Comparison of ENCODE assay signal across 13 cellular contexts in genomic region chr22:37641251-37641949, GRCh38. TPM values are rescaled to one million over a fixed set of nuclear protein-coding genes. Genes with fewer than 3 reads are reported as not detected.
DNase-seq lines count a peak whose midpoint lies in the region; ATAC-seq, FAIRE-seq and TF ChIP-seq lines count a peak whose summit lies in the region.
"Had no signal": no experiment of that assay in that cellular context is flagged by ENCODE, and none has a peak within 500 bp of the region (broad histone marks: within the 10 kb centered on the region; RNA-seq: fewer than 3 reads in every experiment).

No MANE protein-coding gene starts in this region.

- H3K4me3 Mint-ChIP-seq in activated T-cell treated with anti-CD3 and anti-CD28 coated beads, Interleukin-2, amount 50 U/mL, for 72 hours, result peak overlapping the region; percentile 87 to 95
- H3K4me3 Mint-ChIP-seq in activated CD8-positive, alpha-beta T cell treated with anti-CD3 and anti-CD28 coated beads for 36 hours, result peak overlapping the region; percentile 95
- peak overlapping the region; percentile 98 for H3K4me3 Mint-ChIP-seq in stimulated activated naive CD8-positive, alpha-beta T cell treated with anti-CD3 and anti-CD28 coated beads, Interleukin-15, amount 100 ng/mL, for 72 hours

- no peak for DNase-seq in activated T-cell treated with anti-CD3 and anti-CD28 coated beads, Interleukin-2, amount 50 U/mL, for 72 hours
- DNase-seq in activated T-cell treated with anti-CD3 and anti-CD28 coated beads for 4 hours (no peak), HepG2 (ENCODE audit: low spot score) (no peak), testis (no peak), NCI-H1694 (lab: John Stamatoyannopoulos, UW) (no peak), WERI-Rb-1 (no peak)
- no peak for DNase-seq in activated CD8-positive, alpha-beta T cell treated with anti-CD3 and anti-CD28 coated beads for 36 hours
- no peak for DNase-seq in stimulated activated naive CD8-positive, alpha-beta T cell treated with anti-CD3 and anti-CD28 coated beads, Interleukin-15, amount 100 ng/mL, for 72 hours
- DNase-seq: amygdala; GDM1; GM23248; KBM-7; stimulated activated naive CD4-positive, alpha-beta T cell treated with Interleukin-2 at 50 U/mL for 16 hours had no signal

- H3K4me1 ChIP-seq in HepG2 (ENCODE audit: insufficient read depth, low read length), result peaks cover 60% of the 10 kb centered on the region
- peaks cover 26% of the 10 kb centered on the region for H3K4me1 ChIP-seq in testis

- peak overlapping the region; percentile 90 for H3K4me2 ChIP-seq in HepG2 (ENCODE audit: low read depth, low read length)

- H3K4me3 ChIP-seq in HepG2 (replicated peaks in 1 of 3; ENCODE audit: insufficient read depth in 1 of 3, low read depth in 2 of 3, low read length in 3 of 3) (peak overlapping the region in 1 of 3 experiments; percentile 86; a peak in 1 of 6 replicates), testis (no peak overlapping the region), WERI-Rb-1 (ENCODE audit: low read depth, low read length) (no peak overlapping the region)
- H3K4me3 ChIP-seq: GM23248 had no signal

- no peak overlapping the region for H2AFZ ChIP-seq in HepG2 (ENCODE audit: low read length)
- H2AFZ ChIP-seq: GM23248 had no signal

- POLR2A ChIA-PET in activated CD8-positive, alpha-beta T cell treated with anti-CD3 and anti-CD28 coated beads for 36 hours (lab: Charles Lee), result interaction anchor here (0.8 to 8.4 kb wide), 14 partner anchors 9 to 56 kb away, joined by 3 to 51 read pairs (median 4); partner anchors contain the start of genes NOL12 and PDXP
- POLR2A ChIA-PET in HepG2 (lab: Yijun Ruan, JAX), result interaction anchor here (1.0 to 15.8 kb wide), 4 partner anchors 8 to 92 kb away, joined by 3 to 242 read pairs (median 12); partner anchors contain the start of genes GGA1 and PDXP

- no peaks in the 10 kb centered on the region for H3K9me3 ChIP-seq in HepG2 (ENCODE audit: low read length)
- no peaks in the 10 kb centered on the region for H3K9me3 ChIP-seq in testis
- no peaks in the 10 kb centered on the region for H3K9me3 ChIP-seq in WERI-Rb-1 (ENCODE audit: severe bottlenecking)

- no peaks in the 10 kb centered on the region for H3K9me3 Mint-ChIP-seq in activated T-cell treated with anti-CD3 and anti-CD28 coated beads, Interleukin-2, amount 50 U/mL, for 72 hours
- H3K9me3 Mint-ChIP-seq in activated CD8-positive, alpha-beta T cell treated with anti-CD3 and anti-CD28 coated beads for 36 hours, result no peaks in the 10 kb centered on the region
- no peaks in the 10 kb centered on the region for H3K9me3 Mint-ChIP-seq in stimulated activated naive CD8-positive, alpha-beta T cell treated with anti-CD3 and anti-CD28 coated beads, Interleukin-15, amount 100 ng/mL, for 72 hours

- peak overlapping the region; percentile 66; the same call in 1 of the 2 replicates for H3K9ac ChIP-seq in HepG2 (ENCODE audit: insufficient read depth, low read depth, low read length)
- H3K9ac ChIP-seq: GM23248 had no signal

- H3K36me3 ChIP-seq in HepG2 (replicated peaks in 1 of 2; ENCODE audit: control insufficient read depth in 1 of 2, insufficient read depth in 2 of 2, low read length in 2 of 2) (peaks cover 10 to 21% of the 10 kb centered on the region in 2 experiments; a peak in 4 of 5 replicates), testis (ENCODE audit: low read depth, missing control alignments) (no peaks in the 10 kb centered on the region), WERI-Rb-1 (peaks cover 9% of the 10 kb centered on the region)

- peaks cover 10% of the 10 kb centered on the region for H3K79me2 ChIP-seq in HepG2 (ENCODE audit: insufficient read depth, low read length)

- H3K27ac Mint-ChIP-seq in activated T-cell treated with anti-CD3 and anti-CD28 coated beads, Interleukin-2, amount 50 U/mL, for 72 hours, result peak overlapping the region; percentile 33
- peak overlapping the region; percentile 46 for H3K27ac Mint-ChIP-seq in activated CD8-positive, alpha-beta T cell treated with anti-CD3 and anti-CD28 coated beads for 36 hours
- peak overlapping the region in 1 of 2 donors; percentile 2 for H3K27ac Mint-ChIP-seq in stimulated activated naive CD8-positive, alpha-beta T cell treated with anti-CD3 and anti-CD28 coated beads, Interleukin-15, amount 100 ng/mL, for 72 hours

- no peak for FAIRE-seq in HepG2 (lab: Jason Lieb, UNC)

- in situ Hi-C loops in HepG2 (cut with HindIII; ENCODE audit: extremely low pct_ligation_motif_present, low pct_unique_long_range_greater_than_20kb), result no loop called here

- H3K27me3 Mint-ChIP-seq in activated T-cell treated with anti-CD3 and anti-CD28 coated beads, Interleukin-2, amount 50 U/mL, for 72 hours (ENCODE audit: low read depth), result no peaks in the 10 kb centered on the region
- H3K27me3 Mint-ChIP-seq in activated CD8-positive, alpha-beta T cell treated with anti-CD3 and anti-CD28 coated beads for 36 hours, result no peaks in the 10 kb centered on the region
- no peaks in the 10 kb centered on the region for H3K27me3 Mint-ChIP-seq in stimulated activated naive CD8-positive, alpha-beta T cell treated with anti-CD3 and anti-CD28 coated beads, Interleukin-15, amount 100 ng/mL, for 72 hours

- no TSS peak for BruUV-seq in HepG2 (replicated peaks; lab: Mats Ljungman, UMichigan)

- TF ChIP-seq CTCF in activated CD8-positive, alpha-beta T cell treated with anti-CD3 and anti-CD28 coated beads for 36 hours (IDR thresholded peaks at IDR 0.05), result no peak
- TF ChIP-seq CTCF in HepG2 (CRISPR knock-in tag; IDR thresholded peaks at IDR 0.05) (no peak), testis (IDR thresholded peaks at IDR 0.05) (no peak), WERI-Rb-1 (IDR thresholded peaks at IDR 0.05; ENCODE audit: low read depth, low read length) (no peak)

- 0 out of 2 replicates have a peak, but pooled peaks cover 4% of the 10 kb centered on the region for H4K20me1 ChIP-seq in HepG2 (ENCODE audit: insufficient read depth, low read length)

- peaks cover 46% of the 10 kb centered on the region for H3K4me1 Mint-ChIP-seq in activated T-cell treated with anti-CD3 and anti-CD28 coated beads, Interleukin-2, amount 50 U/mL, for 72 hours (ENCODE audit: low read depth)
- H3K4me1 Mint-ChIP-seq in activated CD8-positive, alpha-beta T cell treated with anti-CD3 and anti-CD28 coated beads for 36 hours (ENCODE audit: low read depth), result peaks cover 52% of the 10 kb centered on the region
- H3K4me1 Mint-ChIP-seq in stimulated activated naive CD8-positive, alpha-beta T cell treated with anti-CD3 and anti-CD28 coated beads, Interleukin-15, amount 100 ng/mL, for 72 hours, result peaks cover 77% of the 10 kb centered on the region

- no peak for TF ChIP-seq RAD21 in HepG2 (CRISPR knock-in tag; IDR thresholded peaks at IDR 0.05)

- TF ChIP-seq EP300 in HepG2 (IDR thresholded peaks at IDR 0.05; ENCODE audit: low read depth in 2 of 2, low read length in 2 of 2) (no peak), HepG2 (CRISPR knock-in tag; IDR thresholded peaks at IDR 0.05; ENCODE audit: borderline replicate concordance) (no peak)

- 87% methylated on average over 11 of the region's 13 CpGs for WGBS in HepG2 (ENCODE audit: low lambda C conversion rate)
- 87 to 89% methylated on average over 12 to 13 of the region's 13 CpGs for WGBS in testis, 2 donors

- intact Hi-C loops in activated CD8-positive, alpha-beta T cell treated with anti-CD3 and anti-CD28 coated beads for 36 hours (cut with micrococcal nuclease), result no loop called here
- intact Hi-C loops in HepG2 (cut with micrococcal nuclease; ENCODE audit: unreplicated experiment), result no loop called here
- intact Hi-C loops in testis (cut with DNase I; ENCODE audit: low total_unique reads), result no loop called here

- H3K27me3 ChIP-seq in HepG2 (ENCODE audit: control insufficient read depth in 1 of 2, insufficient read depth in 2 of 2, low read length in 2 of 2) (no peaks in the 10 kb centered on the region), testis (no peaks in the 10 kb centered on the region), WERI-Rb-1 (ENCODE audit: insufficient read depth, low read depth, severe bottlenecking) (no peaks in the 10 kb centered on the region)

- peaks cover 5 to 14% of the 10 kb centered on the region in 2 donors for H3K36me3 Mint-ChIP-seq in activated T-cell treated with anti-CD3 and anti-CD28 coated beads, Interleukin-2, amount 50 U/mL, for 72 hours (ENCODE audit: insufficient read depth in 2 of 2)
- H3K36me3 Mint-ChIP-seq in activated CD8-positive, alpha-beta T cell treated with anti-CD3 and anti-CD28 coated beads for 36 hours (ENCODE audit: low read depth), result peaks cover 41% of the 10 kb centered on the region

- TF ChIP-seq POLR2A in HepG2 (IDR thresholded peaks at IDR 0.05; ENCODE audit: insufficient read depth in 1 of 2, low read depth in 2 of 2, low read length in 2 of 2) (no peak), testis (IDR thresholded peaks at IDR 0.05) (no peak)

- no peak for ATAC-seq in activated T-cell treated with anti-CD3 and anti-CD28 coated beads, Interleukin-2, amount 50 U/mL, for 72 hours (replicated peaks in 1 of 2)
- no peak for ATAC-seq in activated CD8-positive, alpha-beta T cell treated with anti-CD3 and anti-CD28 coated beads for 36 hours
- no peak for ATAC-seq in HepG2
- ATAC-seq in stimulated activated naive CD8-positive, alpha-beta T cell treated with anti-CD3 and anti-CD28 coated beads, Interleukin-15, amount 100 ng/mL, for 72 hours, result no peak

- H3K27ac ChIP-seq in HepG2 (ENCODE audit: extremely low read length, insufficient read depth, low read length) (peak overlapping the region; percentile 52), testis (no peak overlapping the region), WERI-Rb-1 (no peak overlapping the region)
- H3K27ac ChIP-seq: GM23248 had no signal

- CTCF ChIA-PET in activated CD8-positive, alpha-beta T cell treated with anti-CD3 and anti-CD28 coated beads for 36 hours (lab: Charles Lee), result interaction anchor here (1.7 to 68.1 kb wide), 4 partner anchors 15 to 80 kb away, joined by 3 to 1770 read pairs (median 895); partner anchors contain the start of genes GGA1, LGALS1, NOL12 and PDXP
- CTCF ChIA-PET in HepG2 (lab: Yijun Ruan, JAX; ENCODE audit: low intra/inter-chr PET ratio, low total read pairs), result no interaction called here

RNA-seq across cellular contexts. Expression of gene SH3BP1, which starts 1.9 kb away (rescaled TPM):
- total RNA-seq in activated T-cell treated with anti-CD3 and anti-CD28 coated beads, Interleukin-2, amount 50 U/mL, for 72 hours, result 100 to 1,000 TPM in 1 of 2 donors, 10 to 100 TPM in 1; 99.0 to 103 TPM
- total RNA-seq in activated CD8-positive, alpha-beta T cell treated with anti-CD3 and anti-CD28 coated beads for 36 hours, result 100 to 1,000 TPM; 122 to 128 TPM
- total RNA-seq in HepG2 (2016; rRNA removed; fragmentation: Illumina TruSeq; extraction: Trizol) (8.4 and 9.4 TPM in 2 replicates), testis (10 to 100 TPM; 15.7 to 23.6 TPM)
- total RNA-seq in HepG2 (2016; cell fraction: cytosol; rRNA removed; fragmentation: Illumina TruSeq; extraction: Trizol; ENCODE audit: low read depth), result 5.6 and 6.0 TPM in 2 replicates
- 6.3 and 8.5 TPM in 2 replicates for total RNA-seq in HepG2 (2016; cell fraction: insoluble cytoplasmic fraction; rRNA removed; fragmentation: Illumina TruSeq; extraction: Trizol)
- total RNA-seq in HepG2 (2016; cell fraction: membrane; rRNA removed; fragmentation: Illumina TruSeq; extraction: Trizol), result 9.2 and 11.0 TPM in 2 replicates
- total RNA-seq in HepG2 (2016; cell fraction: nucleus; rRNA removed; fragmentation: Illumina TruSeq; extraction: Trizol), result 6.6 and 9.5 TPM in 2 replicates
- polyA plus RNA-seq in HepG2 (2011; rRNA removed) (15.7 and 18.5 TPM in 2 replicates), testis (ENCODE audit: insufficient read depth, low read depth, low replicate concordance) (11.9 TPM)
- polyA plus RNA-seq in HepG2 (2011; cell fraction: cytosol; rRNA removed), result 7.3 and 12.2 TPM in 2 replicates
- 56.4 and 86.5 TPM in 2 replicates for polyA plus RNA-seq in HepG2 (2011; cell fraction: nucleus; rRNA removed)
- polyA plus RNA-seq in HepG2 (2012), result 23.6 and 27.1 TPM in 2 replicates
- 7.5 and 7.7 TPM in 2 replicates for polyA plus RNA-seq in HepG2 (2016; cell fraction: cytosol; fragmentation: Illumina TruSeq; extraction: Trizol; ENCODE audit: low read depth)
- 11.5 and 13.3 TPM in 2 replicates for polyA plus RNA-seq in HepG2 (2016; cell fraction: insoluble cytoplasmic fraction; fragmentation: Illumina TruSeq; extraction: Trizol; ENCODE audit: low read depth)
- polyA plus RNA-seq in HepG2 (2016; cell fraction: membrane; fragmentation: Illumina TruSeq; extraction: Trizol; ENCODE audit: low read depth), result 12.3 and 13.5 TPM in 2 replicates
- polyA plus RNA-seq in HepG2 (2016; cell fraction: nucleus; fragmentation: Illumina TruSeq; extraction: Trizol; ENCODE audit: insufficient read depth, low read depth), result 17.9 and 27.8 TPM in 2 replicates
- 1.6 and 9.8 TPM in 2 replicates for polyA minus RNA-seq in HepG2 (2011; rRNA and poly(A)+ RNA removed; ENCODE audit: low replicate concordance)
- polyA minus RNA-seq in HepG2 (2011; cell fraction: cytosol; rRNA and poly(A)+ RNA removed), result 6.4 and 9.8 TPM in 2 replicates
- 7.9 and 15.4 TPM in 2 replicates for polyA minus RNA-seq in HepG2 (2011; cell fraction: nucleus; rRNA and poly(A)+ RNA removed)

RNA-seq across cellular contexts. Expression of gene PDXP, which starts 17.1 kb away (rescaled TPM):
- 10 to 100 TPM; 14.8 to 17.2 TPM for total RNA-seq in activated T-cell treated with anti-CD3 and anti-CD28 coated beads, Interleukin-2, amount 50 U/mL, for 72 hours
- 10 to 100 TPM; 51.3 to 51.5 TPM for total RNA-seq in activated CD8-positive, alpha-beta T cell treated with anti-CD3 and anti-CD28 coated beads for 36 hours
- 46.1 and 58.2 TPM in 2 replicates for total RNA-seq in HepG2 (2016; rRNA removed; fragmentation: Illumina TruSeq; extraction: Trizol)
- total RNA-seq in HepG2 (2016; cell fraction: cytosol; rRNA removed; fragmentation: Illumina TruSeq; extraction: Trizol; ENCODE audit: low read depth), result 62.9 and 64.6 TPM in 2 replicates
- 45.3 and 56.4 TPM in 2 replicates for total RNA-seq in HepG2 (2016; cell fraction: insoluble cytoplasmic fraction; rRNA removed; fragmentation: Illumina TruSeq; extraction: Trizol)
- 118 and 121 TPM in 2 replicates for total RNA-seq in HepG2 (2016; cell fraction: membrane; rRNA removed; fragmentation: Illumina TruSeq; extraction: Trizol)
- 25.4 and 29.3 TPM in 2 replicates for total RNA-seq in HepG2 (2016; cell fraction: nucleus; rRNA removed; fragmentation: Illumina TruSeq; extraction: Trizol)
- 70.6 and 85.3 TPM in 2 replicates for polyA plus RNA-seq in HepG2 (2011; rRNA removed)
- polyA plus RNA-seq in HepG2 (2011; cell fraction: cytosol; rRNA removed), result 84.8 and 95.4 TPM in 2 replicates
- polyA plus RNA-seq in HepG2 (2011; cell fraction: nucleus; rRNA removed), result 35.1 and 40.0 TPM in 2 replicates
- polyA plus RNA-seq in HepG2 (2012), result 56.1 and 70.1 TPM in 2 replicates
- 91.9 and 92.3 TPM in 2 replicates for polyA plus RNA-seq in HepG2 (2016; cell fraction: cytosol; fragmentation: Illumina TruSeq; extraction: Trizol; ENCODE audit: low read depth)
- polyA plus RNA-seq in HepG2 (2016; cell fraction: insoluble cytoplasmic fraction; fragmentation: Illumina TruSeq; extraction: Trizol; ENCODE audit: low read depth), result 62.2 and 67.0 TPM in 2 replicates
- 136 and 141 TPM in 2 replicates for polyA plus RNA-seq in HepG2 (2016; cell fraction: membrane; fragmentation: Illumina TruSeq; extraction: Trizol; ENCODE audit: low read depth)
- polyA plus RNA-seq in HepG2 (2016; cell fraction: nucleus; fragmentation: Illumina TruSeq; extraction: Trizol; ENCODE audit: insufficient read depth, low read depth), result 55.6 and 56.4 TPM in 2 replicates
- polyA minus RNA-seq in HepG2 (2011; rRNA and poly(A)+ RNA removed; ENCODE audit: low replicate concordance), result 51.1 and 129 TPM in 2 replicates
- polyA minus RNA-seq in HepG2 (2011; cell fraction: cytosol; rRNA and poly(A)+ RNA removed), result 45.3 and 51.1 TPM in 2 replicates
- polyA minus RNA-seq in HepG2 (2011; cell fraction: nucleus; rRNA and poly(A)+ RNA removed), result 11.2 and 19.6 TPM in 2 replicates
- 100 to 1,000 TPM in 1 of 2 donors, 10 to 100 TPM in 1; 95.7 to 117 TPM for total RNA-seq in testis
- 51.9 TPM for polyA plus RNA-seq in testis (ENCODE audit: insufficient read depth, low read depth, low replicate concordance)

RNA-seq across cellular contexts. Expression of gene GGA1, which starts 32.8 kb away (rescaled TPM):
- 10 to 100 TPM; 81.5 to 96.2 TPM for total RNA-seq in activated T-cell treated with anti-CD3 and anti-CD28 coated beads, Interleukin-2, amount 50 U/mL, for 72 hours
- 10 to 100 TPM; 59.7 to 62.8 TPM for total RNA-seq in activated CD8-positive, alpha-beta T cell treated with anti-CD3 and anti-CD28 coated beads for 36 hours
- total RNA-seq in HepG2 (2016; rRNA removed; fragmentation: Illumina TruSeq; extraction: Trizol), result 16.0 and 29.1 TPM in 2 replicates
- 16.1 and 18.1 TPM in 2 replicates for total RNA-seq in HepG2 (2016; cell fraction: cytosol; rRNA removed; fragmentation: Illumina TruSeq; extraction: Trizol; ENCODE audit: low read depth)
- 13.7 and 32.9 TPM in 2 replicates for total RNA-seq in HepG2 (2016; cell fraction: insoluble cytoplasmic fraction; rRNA removed; fragmentation: Illumina TruSeq; extraction: Trizol)
- 22.2 and 24.3 TPM in 2 replicates for total RNA-seq in HepG2 (2016; cell fraction: membrane; rRNA removed; fragmentation: Illumina TruSeq; extraction: Trizol)
- 34.3 and 44.4 TPM in 2 replicates for total RNA-seq in HepG2 (2016; cell fraction: nucleus; rRNA removed; fragmentation: Illumina TruSeq; extraction: Trizol)
- polyA plus RNA-seq in HepG2 (2011; rRNA removed), result 87.2 and 103 TPM in 2 replicates
- 22.6 and 34.6 TPM in 2 replicates for polyA plus RNA-seq in HepG2 (2011; cell fraction: cytosol; rRNA removed)
- polyA plus RNA-seq in HepG2 (2011; cell fraction: nucleus; rRNA removed), result 436 and 489 TPM in 2 replicates
- polyA plus RNA-seq in HepG2 (2012), result 51.1 and 57.0 TPM in 2 replicates
- 4.7 and 5.0 TPM in 2 replicates for polyA plus RNA-seq in HepG2 (2016; cell fraction: cytosol; fragmentation: Illumina TruSeq; extraction: Trizol; ENCODE audit: low read depth)
- 13.0 and 17.9 TPM in 2 replicates for polyA plus RNA-seq in HepG2 (2016; cell fraction: insoluble cytoplasmic fraction; fragmentation: Illumina TruSeq; extraction: Trizol; ENCODE audit: low read depth)
- 11.4 and 12.2 TPM in 2 replicates for polyA plus RNA-seq in HepG2 (2016; cell fraction: membrane; fragmentation: Illumina TruSeq; extraction: Trizol; ENCODE audit: low read depth)
- 138 and 147 TPM in 2 replicates for polyA plus RNA-seq in HepG2 (2016; cell fraction: nucleus; fragmentation: Illumina TruSeq; extraction: Trizol; ENCODE audit: insufficient read depth, low read depth)
- 31.3 and 75.9 TPM in 2 replicates for polyA minus RNA-seq in HepG2 (2011; rRNA and poly(A)+ RNA removed; ENCODE audit: low replicate concordance)
- 15.5 and 19.6 TPM in 2 replicates for polyA minus RNA-seq in HepG2 (2011; cell fraction: cytosol; rRNA and poly(A)+ RNA removed)
- polyA minus RNA-seq in HepG2 (2011; cell fraction: nucleus; rRNA and poly(A)+ RNA removed), result 83.2 and 84.5 TPM in 2 replicates
- 100 to 1,000 TPM; 274 to 359 TPM for total RNA-seq in testis
- 354 TPM for polyA plus RNA-seq in testis (ENCODE audit: insufficient read depth, low read depth, low replicate concordance)

RNA-seq across cellular contexts. Expression of gene LGALS1, which starts 34.0 kb away (rescaled TPM):
- 100 to 1,000 TPM; 303 to 803 TPM for total RNA-seq in activated T-cell treated with anti-CD3 and anti-CD28 coated beads, Interleukin-2, amount 50 U/mL, for 72 hours
- 100 to 1,000 TPM; 247 to 261 TPM for total RNA-seq in activated CD8-positive, alpha-beta T cell treated with anti-CD3 and anti-CD28 coated beads for 36 hours
- total RNA-seq in HepG2 (2016; rRNA removed; fragmentation: Illumina TruSeq; extraction: Trizol) (103 and 124 TPM in 2 replicates), testis (100 to 1,000 TPM; 466 to 960 TPM)
- total RNA-seq in HepG2 (2016; cell fraction: cytosol; rRNA removed; fragmentation: Illumina TruSeq; extraction: Trizol; ENCODE audit: low read depth), result 57.9 and 62.2 TPM in 2 replicates
- total RNA-seq in HepG2 (2016; cell fraction: insoluble cytoplasmic fraction; rRNA removed; fragmentation: Illumina TruSeq; extraction: Trizol), result 112 and 139 TPM in 2 replicates
- total RNA-seq in HepG2 (2016; cell fraction: membrane; rRNA removed; fragmentation: Illumina TruSeq; extraction: Trizol), result 82.6 and 91.4 TPM in 2 replicates
- total RNA-seq in HepG2 (2016; cell fraction: nucleus; rRNA removed; fragmentation: Illumina TruSeq; extraction: Trizol), result 41.9 and 43.3 TPM in 2 replicates
- polyA plus RNA-seq in HepG2 (2011; rRNA removed) (858 and 969 TPM in 2 replicates), testis (ENCODE audit: insufficient read depth, low read depth, low replicate concordance) (681 TPM)
- polyA plus RNA-seq in HepG2 (2011; cell fraction: cytosol; rRNA removed), result 832 and 1,201 TPM in 2 replicates
- 345 and 371 TPM in 2 replicates for polyA plus RNA-seq in HepG2 (2011; cell fraction: nucleus; rRNA removed)
- polyA plus RNA-seq in HepG2 (2012), result 159 and 278 TPM in 2 replicates
- polyA plus RNA-seq in HepG2 (2016; cell fraction: cytosol; fragmentation: Illumina TruSeq; extraction: Trizol; ENCODE audit: low read depth), result 67.7 and 71.5 TPM in 2 replicates
- 127 and 134 TPM in 2 replicates for polyA plus RNA-seq in HepG2 (2016; cell fraction: insoluble cytoplasmic fraction; fragmentation: Illumina TruSeq; extraction: Trizol; ENCODE audit: low read depth)
- polyA plus RNA-seq in HepG2 (2016; cell fraction: membrane; fragmentation: Illumina TruSeq; extraction: Trizol; ENCODE audit: low read depth), result 86.0 and 88.7 TPM in 2 replicates
- polyA plus RNA-seq in HepG2 (2016; cell fraction: nucleus; fragmentation: Illumina TruSeq; extraction: Trizol; ENCODE audit: insufficient read depth, low read depth), result 73.5 and 82.4 TPM in 2 replicates
- 698 and 901 TPM in 2 replicates for polyA minus RNA-seq in HepG2 (2011; rRNA and poly(A)+ RNA removed; ENCODE audit: low replicate concordance)
- polyA minus RNA-seq in HepG2 (2011; cell fraction: cytosol; rRNA and poly(A)+ RNA removed), result 108 and 111 TPM in 2 replicates
- polyA minus RNA-seq in HepG2 (2011; cell fraction: nucleus; rRNA and poly(A)+ RNA removed), result 36.1 and 40.8 TPM in 2 replicates

RNA-seq across cellular contexts. Expression of gene NOL12, which starts 44.7 kb away (rescaled TPM):
- total RNA-seq in activated T-cell treated with anti-CD3 and anti-CD28 coated beads, Interleukin-2, amount 50 U/mL, for 72 hours, result 10 to 100 TPM; 31.3 to 36.3 TPM
- total RNA-seq in activated CD8-positive, alpha-beta T cell treated with anti-CD3 and anti-CD28 coated beads for 36 hours, result 10 to 100 TPM; 36.8 to 38.8 TPM
- total RNA-seq in HepG2 (2016; rRNA removed; fragmentation: Illumina TruSeq; extraction: Trizol) (27.5 and 31.4 TPM in 2 replicates), testis (10 to 100 TPM; 46.6 to 51.2 TPM)
- total RNA-seq in HepG2 (2016; cell fraction: cytosol; rRNA removed; fragmentation: Illumina TruSeq; extraction: Trizol; ENCODE audit: low read depth), result 16.8 and 19.1 TPM in 2 replicates
- total RNA-seq in HepG2 (2016; cell fraction: insoluble cytoplasmic fraction; rRNA removed; fragmentation: Illumina TruSeq; extraction: Trizol), result 32.5 and 33.9 TPM in 2 replicates
- total RNA-seq in HepG2 (2016; cell fraction: membrane; rRNA removed; fragmentation: Illumina TruSeq; extraction: Trizol), result 15.1 and 15.8 TPM in 2 replicates
- total RNA-seq in HepG2 (2016; cell fraction: nucleus; rRNA removed; fragmentation: Illumina TruSeq; extraction: Trizol), result 16.0 and 18.3 TPM in 2 replicates
- polyA plus RNA-seq in HepG2 (2011; rRNA removed) (11.8 and 14.3 TPM in 2 replicates), testis (ENCODE audit: insufficient read depth, low read depth, low replicate concordance) (76.2 TPM)
- polyA plus RNA-seq in HepG2 (2011; cell fraction: cytosol; rRNA removed), result 10.6 and 13.4 TPM in 2 replicates
- polyA plus RNA-seq in HepG2 (2011; cell fraction: nucleus; rRNA removed), result 22.9 and 24.1 TPM in 2 replicates
- polyA plus RNA-seq in HepG2 (2012), result 7.3 and 8.5 TPM in 2 replicates
- polyA plus RNA-seq in HepG2 (2016; cell fraction: cytosol; fragmentation: Illumina TruSeq; extraction: Trizol; ENCODE audit: low read depth), result 11.0 and 12.6 TPM in 2 replicates
- 33.1 and 34.7 TPM in 2 replicates for polyA plus RNA-seq in HepG2 (2016; cell fraction: insoluble cytoplasmic fraction; fragmentation: Illumina TruSeq; extraction: Trizol; ENCODE audit: low read depth)
- 11.4 and 13.2 TPM in 2 replicates for polyA plus RNA-seq in HepG2 (2016; cell fraction: membrane; fragmentation: Illumina TruSeq; extraction: Trizol; ENCODE audit: low read depth)
- 32.5 and 32.7 TPM in 2 replicates for polyA plus RNA-seq in HepG2 (2016; cell fraction: nucleus; fragmentation: Illumina TruSeq; extraction: Trizol; ENCODE audit: insufficient read depth, low read depth)
- polyA minus RNA-seq in HepG2 (2011; rRNA and poly(A)+ RNA removed; ENCODE audit: low replicate concordance), result 17.5 and 18.0 TPM in 2 replicates
- 6.7 and 8.4 TPM in 2 replicates for polyA minus RNA-seq in HepG2 (2011; cell fraction: cytosol; rRNA and poly(A)+ RNA removed)
- 18.2 and 19.4 TPM in 2 replicates for polyA minus RNA-seq in HepG2 (2011; cell fraction: nucleus; rRNA and poly(A)+ RNA removed)

Comparison
In these comparisons a context has a peak if more than half of its experiments do, and no peak if none do; other contexts are left out.
1. RNA of gene SH3BP1, which starts 1.9 kb away (total RNA-seq): 122 to 128 TPM in activated CD8-positive, alpha-beta T cell treated with anti-CD3 and anti-CD28 coated beads for 36 hours and 99.0 to 103 TPM in activated T-cell treated with anti-CD3 and anti-CD28 coated beads, Interleukin-2, amount 50 U/mL, for 72 hours; 15.7 to 23.6 TPM in testis and 5.6 to 11.0 TPM in HepG2; every median in the first group is over 4 times any median in the second.
2. Peak in every context shown above with its lines, with median percentiles within 50 percentile points of each other: H3K4me3 Mint-ChIP-seq.